ENCODE assay signal across 1 cellular context in genomic region chr2:135164431-135164830, GRCh38.
TF ChIP-seq lines count a peak whose summit lies in the region.

No MANE protein-coding gene starts in this region.

TF ChIP-seq in IMR-90, 13 proteins besides CTCF, POLR2A, EP300 and RAD21 (continued from another document):
- TF ChIP-seq MAZ (IDR thresholded peaks at IDR 0.05; ENCODE audit: borderline replicate concordance, low read depth, low read length) (0 out of 2 replicates have a peak, but pooled peaks have one; percentile 14), BHLHE40 (IDR thresholded peaks at IDR 0.05; ENCODE audit: low read depth, low read length) (peak; percentile 8; the same call in 1 of the 2 replicates), CEBPB (IDR thresholded peaks at IDR 0.05; ENCODE audit: low read depth, low read length) (no peak), CHD1 (IDR thresholded peaks at IDR 0.05; ENCODE audit: low read depth, low read length) (no peak), NFE2L2 (IDR thresholded peaks at IDR 0.05; ENCODE audit: low read depth, low read length) (no peak), RCOR1 (IDR thresholded peaks at IDR 0.05; ENCODE audit: insufficient replicate concordance, low read length) (no peak), FOS (IDR thresholded peaks at IDR 0.05; ENCODE audit: low read depth, low read length) (peak; percentile 26; the same call in 1 of the 2 replicates), RFX5 (IDR thresholded peaks at IDR 0.05; ENCODE audit: low read depth, low read length) (no peak)
- TF ChIP-seq, protein P1, sequence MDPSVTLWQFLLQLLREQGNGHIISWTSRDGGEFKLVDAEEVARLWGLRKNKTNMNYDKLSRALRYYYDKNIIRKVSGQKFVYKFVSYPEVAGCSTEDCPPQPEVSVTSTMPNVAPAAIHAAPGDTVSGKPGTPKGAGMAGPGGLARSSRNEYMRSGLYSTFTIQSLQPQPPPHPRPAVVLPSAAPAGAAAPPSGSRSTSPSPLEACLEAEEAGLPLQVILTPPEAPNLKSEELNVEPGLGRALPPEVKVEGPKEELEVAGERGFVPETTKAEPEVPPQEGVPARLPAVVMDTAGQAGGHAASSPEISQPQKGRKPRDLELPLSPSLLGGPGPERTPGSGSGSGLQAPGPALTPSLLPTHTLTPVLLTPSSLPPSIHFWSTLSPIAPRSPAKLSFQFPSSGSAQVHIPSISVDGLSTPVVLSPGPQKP (IDR thresholded peaks at IDR 0.05; ENCODE audit: borderline replicate concordance, low read depth, low read length), result no peak
- TF ChIP-seq, protein P2, sequence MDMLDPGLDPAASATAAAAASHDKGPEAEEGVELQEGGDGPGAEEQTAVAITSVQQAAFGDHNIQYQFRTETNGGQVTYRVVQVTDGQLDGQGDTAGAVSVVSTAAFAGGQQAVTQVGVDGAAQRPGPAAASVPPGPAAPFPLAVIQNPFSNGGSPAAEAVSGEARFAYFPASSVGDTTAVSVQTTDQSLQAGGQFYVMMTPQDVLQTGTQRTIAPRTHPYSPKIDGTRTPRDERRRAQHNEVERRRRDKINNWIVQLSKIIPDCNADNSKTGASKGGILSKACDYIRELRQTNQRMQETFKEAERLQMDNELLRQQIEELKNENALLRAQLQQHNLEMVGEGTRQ (IDR thresholded peaks at IDR 0.05; ENCODE audit: low read depth, low read length), result no peak
TF ChIP-seq in IMR-90: peak in this region for 4.
